28 cellular contexts compared by ENCODE assay signal in genomic region chr5:66979738-66980137, GRCh38.
"Had no signal": no experiment of that assay in that cellular context is flagged by ENCODE, and none has a peak within 500 bp of the region (broad histone marks: within the 10 kb centered on the region; RNA-seq: fewer than 3 reads in every experiment).

No MANE protein-coding gene starts in this region.

- H3K27ac ChIP-seq: colonic mucosa, epithelial cell of prostate, esophagus muscularis mucosa, esophagus squamous epithelium, foreskin keratinocyte, gastrocnemius medialis had no signal

- H3K36me3 ChIP-seq: colonic mucosa, esophagus muscularis mucosa, esophagus squamous epithelium, gastrocnemius medialis, gastroesophageal sphincter, heart left ventricle, heart right ventricle had no signal

- H3K4me1 ChIP-seq: colonic mucosa, foreskin keratinocyte, gastrocnemius medialis had no signal

- H3K4me3 ChIP-seq: colonic mucosa, coronary artery, dorsolateral prefrontal cortex, esophagus muscularis mucosa, esophagus squamous epithelium, gastrocnemius medialis, gastroesophageal sphincter, heart left ventricle, heart right ventricle had no signal

- H3K9me3 ChIP-seq: colonic mucosa, esophagus muscularis mucosa, esophagus squamous epithelium, gastrocnemius medialis, gastroesophageal sphincter, heart left ventricle, heart right ventricle had no signal

- ATAC-seq: effector memory CD8-positive, alpha-beta T cell; esophagus mucosa; foreskin keratinocyte; gastrocnemius medialis; gastroesophageal sphincter; heart left ventricle; heart right ventricle had no signal

- DNase-seq: colonic mucosa; cortex of kidney; dermis blood vessel endothelial cell; dorsolateral prefrontal cortex; effector CD4-positive, alpha-beta T cell; effector CD8-positive, alpha-beta T cell; effector memory CD4-positive, alpha-beta T cell; effector memory CD8-positive, alpha-beta T cell; endodermal cell; erythroblast; esophagus squamous epithelium; foreskin fibroblast; foreskin keratinocyte; foreskin melanocyte; gastrocnemius medialis; glutamatergic neuron; head of caudate nucleus; heart left ventricle; heart right ventricle had no signal

- FAIRE-seq: colon, endometrium, endothelial cell of umbilical vein, frontal cortex had no signal

- H3K27me3 ChIP-seq: colonic mucosa, dorsolateral prefrontal cortex, esophagus muscularis mucosa, esophagus squamous epithelium, foreskin keratinocyte, gastrocnemius medialis, gastroesophageal sphincter, heart left ventricle, heart right ventricle had no signal
